17 cellular contexts compared by ENCODE assay signal in the genomic region with DNA sequence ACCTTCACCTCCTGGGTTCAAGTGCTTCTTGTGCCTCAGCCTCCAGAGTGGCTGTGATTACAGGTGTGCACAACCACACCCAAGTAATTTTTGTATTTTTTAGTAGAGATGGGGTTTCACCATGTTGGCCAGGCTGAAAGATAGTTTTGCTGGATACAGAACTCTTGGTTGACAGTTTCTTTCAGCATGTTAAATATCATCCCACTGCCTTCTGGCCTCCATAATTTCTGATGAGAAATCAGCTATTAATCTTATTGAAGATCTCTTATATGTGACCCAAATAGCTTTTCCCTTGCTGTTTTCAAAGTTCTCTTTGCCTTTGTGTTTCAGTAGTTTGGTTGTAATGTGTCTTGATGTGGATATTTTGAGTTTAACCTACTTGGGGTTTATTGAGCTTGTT. TPM values are rescaled to one million over a fixed set of nuclear protein-coding genes. Genes with fewer than 3 reads are reported as not detected.
DNase-seq lines count a peak whose midpoint lies in the region; ATAC-seq and TF ChIP-seq lines count a peak whose summit lies in the region.
"Had no signal": no experiment of that assay in that cellular context is flagged by ENCODE, and none has a peak within 500 bp of the region (broad histone marks: within the 10 kb centered on the region; RNA-seq: fewer than 3 reads in every experiment).

No MANE protein-coding gene starts in this region.

- TF ChIP-seq CTCF in HEK293 (tag by site-specific recombination; IDR thresholded peaks at IDR 0.05) (no peak), WTC11 (IDR thresholded peaks at IDR 0.05) (no peak)

- H3K4me3 Mint-ChIP-seq in WTC11 = no peak overlapping the region
- H3K4me3 Mint-ChIP-seq: CD4-positive, CD25-positive, alpha-beta regulatory T cell; CD8-positive, alpha-beta memory T cell; H9; IgD-negative memory B cell had no signal

- H3K27me3 Mint-ChIP-seq in WTC11 (ENCODE audit: low read depth) = peaks cover 14% of the 10 kb centered on the region

- POLR2A ChIA-PET in HEK293 (lab: Yijun Ruan, JAX) (no interaction called here), WTC11 (lab: Charles Lee) (no interaction called here)

- H3K36me3 Mint-ChIP-seq in WTC11 = peaks cover 39% of the 10 kb centered on the region

- H3K4me3 ChIP-seq in HEK293 (ENCODE audit: low read depth, low read length) (no peak overlapping the region), MG63 (no peak overlapping the region)

- H3K27ac ChIP-seq in HEK293 (ENCODE audit: extremely low read depth, low read depth, low read length) (no peak overlapping the region), substantia nigra (ENCODE audit: low read depth, low read length, poor library complexity, severe bottlenecking) (no peak overlapping the region), caudate nucleus (ENCODE audit: low read depth, low read length) (no peak overlapping the region)

- H3K27ac Mint-ChIP-seq in WTC11 = no peak overlapping the region
- H3K27ac Mint-ChIP-seq: CD4-positive, CD25-positive, alpha-beta regulatory T cell; CD8-positive, alpha-beta memory T cell; H9; IgD-negative memory B cell had no signal

- H3K9me3 ChIP-seq in HEK293 (ENCODE audit: control insufficient read depth, insufficient read depth, low read depth, low read length) (no peaks in the 10 kb centered on the region), MG63 (0 out of 2 replicates have a peak, but pooled peaks cover 4% of the 10 kb centered on the region)
- H3K9me3 ChIP-seq: BE2C had no signal

- H3K9me3 Mint-ChIP-seq in WTC11 = peaks cover 68% of the 10 kb centered on the region

- H3K4me1 Mint-ChIP-seq in WTC11 = no peaks in the 10 kb centered on the region
- H3K4me1 Mint-ChIP-seq: CD4-positive, CD25-positive, alpha-beta regulatory T cell; CD8-positive, alpha-beta memory T cell; H9; IgD-negative memory B cell had no signal

- CTCF ChIA-PET in HEK293 (lab: Yijun Ruan, JAX) = interaction anchor here (1.0 kb wide), 1 partner anchor 246 kb away, joined by 3 read pairs; no protein-coding TSS in a partner anchor
- CTCF ChIA-PET in WTC11 (lab: Charles Lee) = no interaction called here

- ATAC-seq in WTC11 = no peak

- no peaks in the 10 kb centered on the region for H3K36me3 ChIP-seq in HEK293 (ENCODE audit: control insufficient read depth in 2 of 2, insufficient read depth in 1 of 2, low read length in 2 of 2)
- H3K36me3 ChIP-seq in MG63 = no peaks in the 10 kb centered on the region
- H3K36me3 ChIP-seq: BE2C had no signal

- peak; percentile 46 for DNase-seq in NCI-H748 (lab: John Stamatoyannopoulos, UW; ENCODE audit: unreplicated experiment)
- no peak for DNase-seq in NCI-H748 treated with DMSO at 0.1 percent for 48 hours (lab: John Stamatoyannopoulos, UW)
- no peak for DNase-seq in WTC11 (ENCODE audit: low spot score)
- no peak for DNase-seq in substantia nigra (lab: John Stamatoyannopoulos, UW)
- DNase-seq in MG63 = no peak
- no peak for DNase-seq in caudate nucleus (lab: John Stamatoyannopoulos, UW)
- DNase-seq: ACHN; BE2C; C1 segment of cervical spinal cord; CD4-positive, CD25-positive, alpha-beta regulatory T cell; CD8-positive, alpha-beta memory T cell; COR-L47; DMS153; H9; KG1 had no signal

- H3K4me1 ChIP-seq in HEK293 (ENCODE audit: control insufficient read depth, insufficient read depth, low read length) = no peaks in the 10 kb centered on the region
- H3K4me1 ChIP-seq: BE2C had no signal

- no peaks in the 10 kb centered on the region for H3K27me3 ChIP-seq in MG63
- H3K27me3 ChIP-seq: BE2C had no signal

TF ChIP-seq in HEK293, 187 proteins besides CTCF, POLR2A, EP300 and RAD21:
- TF ChIP-seq, protein P1, sequence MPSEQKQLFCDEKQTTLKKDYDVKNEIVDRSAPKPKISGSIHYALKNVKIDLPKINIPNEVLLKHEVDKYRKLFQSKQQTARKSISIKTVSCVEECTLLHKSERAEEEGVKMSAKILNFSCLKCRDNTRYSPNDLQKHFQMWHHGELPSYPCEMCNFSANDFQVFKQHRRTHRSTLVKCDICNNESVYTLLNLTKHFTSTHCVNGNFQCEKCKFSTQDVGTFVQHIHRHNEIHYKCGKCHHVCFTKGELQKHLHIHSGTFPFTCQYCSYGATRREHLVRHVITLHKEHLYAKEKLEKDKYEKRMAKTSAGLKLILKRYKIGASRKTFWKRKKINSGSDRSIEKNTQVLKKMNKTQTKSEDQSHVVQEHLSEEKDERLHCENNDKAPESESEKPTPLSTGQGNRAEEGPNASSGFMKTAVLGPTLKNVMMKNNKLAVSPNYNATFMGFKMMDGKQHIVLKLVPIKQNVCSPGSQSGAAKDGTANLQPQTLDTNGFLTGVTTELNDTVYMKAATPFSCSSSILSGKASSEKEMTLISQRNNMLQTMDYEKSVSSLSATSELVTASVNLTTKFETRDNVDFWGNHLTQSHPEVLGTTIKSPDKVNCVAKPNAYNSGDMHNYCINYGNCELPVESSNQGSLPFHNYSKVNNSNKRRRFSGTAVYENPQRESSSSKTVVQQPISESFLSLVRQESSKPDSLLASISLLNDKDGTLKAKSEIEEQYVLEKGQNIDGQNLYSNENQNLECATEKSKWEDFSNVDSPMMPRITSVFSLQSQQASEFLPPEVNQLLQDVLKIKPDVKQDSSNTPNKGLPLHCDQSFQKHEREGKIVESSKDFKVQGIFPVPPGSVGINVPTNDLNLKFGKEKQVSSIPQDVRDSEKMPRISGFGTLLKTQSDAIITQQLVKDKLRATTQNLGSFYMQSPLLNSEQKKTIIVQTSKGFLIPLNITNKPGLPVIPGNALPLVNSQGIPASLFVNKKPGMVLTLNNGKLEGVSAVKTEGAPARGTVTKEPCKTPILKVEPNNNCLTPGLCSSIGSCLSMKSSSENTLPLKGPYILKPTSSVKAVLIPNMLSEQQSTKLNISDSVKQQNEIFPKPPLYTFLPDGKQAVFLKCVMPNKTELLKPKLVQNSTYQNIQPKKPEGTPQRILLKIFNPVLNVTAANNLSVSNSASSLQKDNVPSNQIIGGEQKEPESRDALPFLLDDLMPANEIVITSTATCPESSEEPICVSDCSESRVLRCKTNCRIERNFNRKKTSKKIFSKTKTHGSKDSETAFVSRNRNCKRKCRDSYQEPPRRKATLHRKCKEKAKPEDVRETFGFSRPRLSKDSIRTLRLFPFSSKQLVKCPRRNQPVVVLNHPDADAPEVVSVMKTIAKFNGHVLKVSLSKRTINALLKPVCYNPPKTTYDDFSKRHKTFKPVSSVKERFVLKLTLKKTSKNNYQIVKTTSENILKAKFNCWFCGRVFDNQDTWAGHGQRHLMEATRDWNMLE (tag by site-specific recombination; conservative IDR thresholded peaks at IDR 0.05; ENCODE audit: low read depth) = no peak
- TF ChIP-seq SETDB1 (IDR thresholded peaks at IDR 0.05; ENCODE audit: insufficient read length, low read length) (peak; percentile 93), TRIM28 (IDR thresholded peaks at IDR 0.05; ENCODE audit: borderline replicate concordance, low read length) (0 out of 2 replicates have a peak, but pooled peaks have one; percentile 61)

TF ChIP-seq in WTC11, 78 proteins besides CTCF, POLR2A, EP300 and RAD21:
- no peak for TF ChIP-seq FOXK1 (CRISPR knock-in tag; IDR thresholded peaks at IDR 0.05)
- TF ChIP-seq ZNF317 (CRISPR knock-in tag; IDR thresholded peaks at IDR 0.05; ENCODE audit: borderline replicate concordance, low read depth) = peak; percentile 90
TF ChIP-seq in WTC11: peak in this region for 1.

RNA-seq across cellular contexts. Expression of a gene that starts 50.3 kb away (rescaled TPM):
- total RNA-seq in WTC11 (2021) = 122 to 132 TPM (median 123 TPM) in 3 replicates
- 23.6 and 39.1 TPM in 2 replicates for total RNA-seq in MG63 (2014; rRNA removed; shearing (Covaris generic); ENCODE audit: low replicate concordance)
